ENCODE assay signal across 8 cellular contexts in the genomic region with DNA sequence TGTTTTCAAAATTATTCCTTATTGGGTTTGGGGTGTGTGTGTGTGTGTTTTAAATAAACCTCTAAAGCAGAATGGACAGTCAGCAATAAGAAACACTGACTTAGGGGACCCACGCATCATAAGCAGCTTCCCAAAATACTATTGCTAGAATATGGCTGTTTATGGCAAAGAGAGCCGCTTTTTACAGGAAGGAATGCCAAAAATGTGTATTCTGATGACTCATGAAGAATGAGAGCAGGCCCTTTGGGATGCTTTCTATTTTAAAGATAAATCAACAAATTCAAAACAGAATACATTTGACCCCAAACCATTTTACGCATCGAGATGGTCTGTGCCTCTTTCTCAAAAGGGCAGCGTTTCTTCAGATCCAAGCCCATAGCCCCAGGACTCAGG. TPM values are rescaled to one million over a fixed set of nuclear protein-coding genes. Genes with fewer than 3 reads are reported as not detected.
A peak's percentile ranks its signal among the peaks of the same experiment; 100 is the strongest.
DNase-seq lines count a peak whose midpoint lies in the region; ATAC-seq, FAIRE-seq and TF ChIP-seq lines count a peak whose summit lies in the region.
"Had no signal": no experiment of that assay in that cellular context is flagged by ENCODE, and none has a peak within 500 bp of the region (broad histone marks: within the 10 kb centered on the region; RNA-seq: fewer than 3 reads in every experiment).

No MANE protein-coding gene starts in this region.

- H2AFZ ChIP-seq in K562 (ENCODE audit: low read depth, low read length): no peak overlapping the region
- H2AFZ ChIP-seq in HepG2 (ENCODE audit: low read length): no peak overlapping the region

- TF ChIP-seq CTCF in K562 (IDR thresholded peaks at IDR 0.05 in 2 of 3, conservative IDR thresholded peaks at IDR 0.05 in 1 of 3; ENCODE audit: insufficient read depth in 2 of 3, low read depth in 1 of 3, low read length in 3 of 3) (no peak), HepG2 (CRISPR knock-in tag; IDR thresholded peaks at IDR 0.05) (no peak), tibial nerve (IDR thresholded peaks at IDR 0.05) (no peak)

- H3K9me3 ChIP-seq in HUES6 (ENCODE audit: control insufficient read depth, insufficient read depth, low read depth, low read length) (0 out of 2 replicates have a peak, but pooled peaks cover 3% of the 10 kb centered on the region), K562 (replicated peaks; ENCODE audit: control insufficient read depth, insufficient read depth, low read depth, low read length) (no peaks in the 10 kb centered on the region), HepG2 (ENCODE audit: low read length) (no peaks in the 10 kb centered on the region), tibial nerve (no peaks in the 10 kb centered on the region)

- H3K36me3 ChIP-seq in HUES6 (ENCODE audit: control insufficient read depth, insufficient read depth, low read length) (peaks cover 43% of the 10 kb centered on the region), K562 (ENCODE audit: control insufficient read depth, insufficient read depth, low read length) (peaks cover 42% of the 10 kb centered on the region; the same call in 2 of the 3 replicates), HepG2 (replicated peaks in 1 of 2; ENCODE audit: control insufficient read depth in 1 of 2, insufficient read depth in 2 of 2, low read length in 2 of 2) (peaks cover 28 to 51% of the 10 kb centered on the region in 2 experiments), tibial nerve (peaks cover 0 to 44% (median 0%) of the 10 kb centered on the region in 3 donors)

- TF ChIP-seq POLR2A in K562 (conservative IDR thresholded peaks at IDR 0.05) (no peak), HepG2 (IDR thresholded peaks at IDR 0.05; ENCODE audit: insufficient read depth in 1 of 2, low read depth in 2 of 2, low read length in 2 of 2) (no peak), tibial nerve (IDR thresholded peaks at IDR 0.05) (no peak)

- TF ChIP-seq RAD21 in K562 (CRISPR knock-in tag; conservative IDR thresholded peaks at IDR 0.05 in 1 of 2, IDR thresholded peaks at IDR 0.05 in 1 of 2) (no peak), HepG2 (CRISPR knock-in tag; IDR thresholded peaks at IDR 0.05) (no peak)

- H3K4me3 ChIP-seq in HUES6 (ENCODE audit: low read depth, low read length) (no peak overlapping the region), K562 (no peak overlapping the region), HepG2 (replicated peaks in 1 of 3; ENCODE audit: insufficient read depth in 1 of 3, low read depth in 2 of 3, low read length in 3 of 3) (no peak overlapping the region), tibial nerve (no peak overlapping the region)

- H3K9me1 ChIP-seq in K562 (ENCODE audit: control insufficient read depth, insufficient read depth, low read length): no peaks in the 10 kb centered on the region

- H3K4me1 ChIP-seq in HUES6 (ENCODE audit: control insufficient read depth, insufficient read depth, low read length): peaks cover 21% of the 10 kb centered on the region
- 0 out of 5 replicates have a peak, but pooled peaks cover 0 to 3% of the 10 kb centered on the region in 2 experiments for H3K4me1 ChIP-seq in K562 (replicated peaks in 1 of 2; ENCODE audit: control insufficient read depth in 2 of 2, insufficient read depth in 2 of 2, low read length in 2 of 2)
- peaks cover 37% of the 10 kb centered on the region for H3K4me1 ChIP-seq in HepG2 (ENCODE audit: insufficient read depth, low read length)
- H3K4me1 ChIP-seq in tibial nerve: peaks cover 0 to 59% (median 28%) of the 10 kb centered on the region in 4 donors

- WGBS in K562 (ENCODE audit: insufficient coverage, low coverage, missing lambda C conversion rate): 82% methylated on average over 5 of the region's 5 CpGs
- WGBS in HepG2 (ENCODE audit: low lambda C conversion rate): 83% methylated on average over 5 of the region's 5 CpGs
- 7 to 28% methylated on average over 5 of the region's 5 CpGs for WGBS in tibial nerve, 2 donors

- POLR2A ChIA-PET in K562 (lab: Yijun Ruan, JAX): no interaction called here
- POLR2A ChIA-PET in HepG2 (lab: Yijun Ruan, JAX): no interaction called here

- intact Hi-C loops in K562 (cut with micrococcal nuclease) (no loop called here), HepG2 (cut with micrococcal nuclease; ENCODE audit: unreplicated experiment) (no loop called here)

- H3K9ac ChIP-seq in HUES6 (ENCODE audit: low read length): no peak overlapping the region
- H3K9ac ChIP-seq in K562 (ENCODE audit: insufficient read depth in 1 of 2, low read depth in 2 of 2, low read length in 2 of 2): no peak overlapping the region
- no peak overlapping the region for H3K9ac ChIP-seq in HepG2 (ENCODE audit: insufficient read depth, low read depth, low read length)

- ATAC-seq in K562: no peak
- no peak for ATAC-seq in HepG2
- no peak for ATAC-seq in HG02938 (IDR thresholded peaks at IDR 0.05; ENCODE audit: unreplicated experiment)

- H3K27me3 ChIP-seq in HUES6 (ENCODE audit: control insufficient read depth, insufficient read depth, low read length) (no peaks in the 10 kb centered on the region), K562 (ENCODE audit: control insufficient read depth in 2 of 2, insufficient read depth in 2 of 2, low read length in 2 of 2) (no peaks in the 10 kb centered on the region), HepG2 (ENCODE audit: control insufficient read depth in 1 of 2, insufficient read depth in 2 of 2, low read length in 2 of 2) (no peaks in the 10 kb centered on the region), tibial nerve (no peaks in the 10 kb centered on the region)

- H3K27ac ChIP-seq in HUES6 (ENCODE audit: low read depth, low read length) (peak overlapping the region; percentile 84), K562 (ENCODE audit: extremely low read depth, low read depth, low read length) (no peak overlapping the region), HepG2 (ENCODE audit: extremely low read length, insufficient read depth, low read length) (no peak overlapping the region), tibial nerve (peak overlapping the region in 3 of 4 donors; percentile 40 to 80 (median 63))
- H3K27ac ChIP-seq: epithelial cell of prostate had no signal

- FAIRE-seq in K562 (lab: Jason Lieb, UNC) (peak; percentile 56), HepG2 (lab: Jason Lieb, UNC) (no peak)

- in situ Hi-C loops in K562 (cut with MboI) (no loop called here), HepG2 (cut with HindIII; ENCODE audit: extremely low pct_ligation_motif_present, low pct_unique_long_range_greater_than_20kb) (no loop called here)

- DNase-seq in K562 (ENCODE audit: extremely low read depth in 1 of 4, low spot score in 3 of 4) (no peak), HepG2 (ENCODE audit: low spot score) (peak; percentile 36), tibial nerve (ENCODE audit: low spot score in 2 of 2) (no peak), COR-L47 (lab: John Stamatoyannopoulos, UW) (no peak), GM19240 (ENCODE audit: insufficient read length, low spot score) (no peak)

- H4K20me1 ChIP-seq in K562 (replicated peaks; ENCODE audit: control insufficient read depth, insufficient read depth, low read length) (peaks cover 3% of the 10 kb centered on the region), HepG2 (ENCODE audit: insufficient read depth, low read length) (0 out of 2 replicates have a peak, but pooled peaks cover 3% of the 10 kb centered on the region)

- no peak overlapping the region for H3K4me2 ChIP-seq in K562 (ENCODE audit: insufficient read depth, low read length)
- H3K4me2 ChIP-seq in HepG2 (ENCODE audit: low read depth, low read length): no peak overlapping the region

- H3K79me2 ChIP-seq in K562 (ENCODE audit: control insufficient read depth, insufficient read depth, low read length): peaks cover 15% of the 10 kb centered on the region
- peaks cover 34% of the 10 kb centered on the region for H3K79me2 ChIP-seq in HepG2 (ENCODE audit: insufficient read depth, low read length)

- TF ChIP-seq EP300 in K562 (IDR thresholded peaks at IDR 0.05; ENCODE audit: low read length) (no peak), HepG2 (IDR thresholded peaks at IDR 0.05; ENCODE audit: low read depth in 2 of 2, low read length in 2 of 2) (no peak), HepG2 (CRISPR knock-in tag; IDR thresholded peaks at IDR 0.05; ENCODE audit: borderline replicate concordance) (no peak), tibial nerve (IDR thresholded peaks at IDR 0.05) (no peak)

- CTCF ChIA-PET in K562 (lab: Yijun Ruan, JAX; ENCODE audit: low intra/inter-chr PET ratio) (no interaction called here), HepG2 (lab: Yijun Ruan, JAX; ENCODE audit: low intra/inter-chr PET ratio, low total read pairs) (no interaction called here)

- BruUV-seq in K562 (replicated peaks; lab: Mats Ljungman, UMichigan) (no TSS peak), HepG2 (replicated peaks; lab: Mats Ljungman, UMichigan) (no TSS peak)

RNA-seq across cellular contexts. Expression of a gene that starts 37.5 kb away (rescaled TPM):
- 86.7 and 111 TPM in 2 replicates for total RNA-seq in K562 (2011; cell fraction: chromatin; rRNA removed; ENCODE audit: low replicate concordance)
- 35.9 and 49.1 TPM in 2 replicates for total RNA-seq in K562 (2011; cell fraction: nucleolus; rRNA removed)
- 72.0 and 106 TPM in 2 replicates for total RNA-seq in K562 (2011; cell fraction: nucleoplasm; rRNA removed)
- total RNA-seq in K562 (2014; rRNA removed): 10.9 and 14.4 TPM in 2 replicates
- total RNA-seq in K562 (2014; rRNA removed; fragmentation: Illumina TruSeq; extraction: Trizol): 13.6 and 14.0 TPM in 2 replicates
- total RNA-seq in K562 (2015; rRNA removed; fragmentation: Illumina TruSeq; extraction: Trizol): 10.4 and 14.4 TPM in 2 replicates
- 39.5 and 45.1 TPM in 2 replicates for total RNA-seq in K562 (2021)
- 9.9 and 10.6 TPM in 2 replicates for polyA plus RNA-seq in K562 (2011; rRNA removed)
- 8.3 and 9.3 TPM in 2 replicates for polyA plus RNA-seq in K562 (2011; cell fraction: cytosol; rRNA removed)
- polyA plus RNA-seq in K562 (2011; cell fraction: nucleus; rRNA removed): 27.4 and 27.8 TPM in 2 replicates
- 19.4 and 26.5 TPM in 2 replicates for polyA plus RNA-seq in K562 (2012)
- 32.7 and 41.5 TPM in 2 replicates for polyA plus RNA-seq in K562 (2014; fragmentation: Illumina TruSeq; extraction: Trizol)
- polyA plus RNA-seq in K562 (2014; fragmentation: Nextera tagmentation; extraction: Ambion mirVana): 1 to 10 TPM; 5.8 to 8.0 TPM
- polyA plus RNA-seq in K562 (2014; rRNA removed): 18.1 and 22.8 TPM in 2 replicates
- 23.2 and 25.8 TPM in 2 replicates for polyA minus RNA-seq in K562 (2011; rRNA and poly(A)+ RNA removed)
- 13.8 and 19.8 TPM in 2 replicates for polyA minus RNA-seq in K562 (2011; cell fraction: cytosol; rRNA and poly(A)+ RNA removed)
- polyA minus RNA-seq in K562 (2011; cell fraction: nucleus; rRNA and poly(A)+ RNA removed): 16.4 and 22.4 TPM in 2 replicates
- total RNA-seq in HepG2 (2016; rRNA removed; fragmentation: Illumina TruSeq; extraction: Trizol): 24.6 and 43.8 TPM in 2 replicates
- total RNA-seq in HepG2 (2016; cell fraction: cytosol; rRNA removed; fragmentation: Illumina TruSeq; extraction: Trizol; ENCODE audit: low read depth): 13.5 and 14.6 TPM in 2 replicates
- total RNA-seq in HepG2 (2016; cell fraction: insoluble cytoplasmic fraction; rRNA removed; fragmentation: Illumina TruSeq; extraction: Trizol): 22.9 and 34.1 TPM in 2 replicates
- 38.2 and 42.2 TPM in 2 replicates for total RNA-seq in HepG2 (2016; cell fraction: membrane; rRNA removed; fragmentation: Illumina TruSeq; extraction: Trizol)
- 51.5 and 56.4 TPM in 2 replicates for total RNA-seq in HepG2 (2016; cell fraction: nucleus; rRNA removed; fragmentation: Illumina TruSeq; extraction: Trizol)
- 18.7 and 20.8 TPM in 2 replicates for polyA plus RNA-seq in HepG2 (2011; rRNA removed)
- 12.9 and 15.6 TPM in 2 replicates for polyA plus RNA-seq in HepG2 (2011; cell fraction: cytosol; rRNA removed)
- polyA plus RNA-seq in HepG2 (2011; cell fraction: nucleus; rRNA removed): 45.1 and 48.7 TPM in 2 replicates
- 43.9 and 44.3 TPM in 2 replicates for polyA plus RNA-seq in HepG2 (2012)
- polyA plus RNA-seq in HepG2 (2016; cell fraction: cytosol; fragmentation: Illumina TruSeq; extraction: Trizol; ENCODE audit: low read depth): 13.4 and 14.4 TPM in 2 replicates
- 50.2 and 64.9 TPM in 2 replicates for polyA plus RNA-seq in HepG2 (2016; cell fraction: insoluble cytoplasmic fraction; fragmentation: Illumina TruSeq; extraction: Trizol; ENCODE audit: low read depth)
- 28.7 and 35.1 TPM in 2 replicates for polyA plus RNA-seq in HepG2 (2016; cell fraction: membrane; fragmentation: Illumina TruSeq; extraction: Trizol; ENCODE audit: low read depth)
- polyA plus RNA-seq in HepG2 (2016; cell fraction: nucleus; fragmentation: Illumina TruSeq; extraction: Trizol; ENCODE audit: insufficient read depth, low read depth): 76.7 and 80.0 TPM in 2 replicates
- 32.6 and 34.6 TPM in 2 replicates for polyA minus RNA-seq in HepG2 (2011; rRNA and poly(A)+ RNA removed; ENCODE audit: low replicate concordance)
- 25.9 and 33.1 TPM in 2 replicates for polyA minus RNA-seq in HepG2 (2011; cell fraction: cytosol; rRNA and poly(A)+ RNA removed)
- polyA minus RNA-seq in HepG2 (2011; cell fraction: nucleus; rRNA and poly(A)+ RNA removed): 83.6 and 90.6 TPM in 2 replicates
- total RNA-seq in tibial nerve: 10 to 100 TPM; 43.3 to 72.6 (median 56.2) TPM

Comparison
In these comparisons a context has a peak if more than half of its experiments do, and no peak if none do; other contexts are left out.
1. H3K27ac ChIP-seq: peak in HUES6 (single experiment) and tibial nerve (3 of 4); none in K562 (single experiment) and HepG2 (single experiment).